ENCODE assay signal across 9 cellular contexts in the genomic region with DNA sequence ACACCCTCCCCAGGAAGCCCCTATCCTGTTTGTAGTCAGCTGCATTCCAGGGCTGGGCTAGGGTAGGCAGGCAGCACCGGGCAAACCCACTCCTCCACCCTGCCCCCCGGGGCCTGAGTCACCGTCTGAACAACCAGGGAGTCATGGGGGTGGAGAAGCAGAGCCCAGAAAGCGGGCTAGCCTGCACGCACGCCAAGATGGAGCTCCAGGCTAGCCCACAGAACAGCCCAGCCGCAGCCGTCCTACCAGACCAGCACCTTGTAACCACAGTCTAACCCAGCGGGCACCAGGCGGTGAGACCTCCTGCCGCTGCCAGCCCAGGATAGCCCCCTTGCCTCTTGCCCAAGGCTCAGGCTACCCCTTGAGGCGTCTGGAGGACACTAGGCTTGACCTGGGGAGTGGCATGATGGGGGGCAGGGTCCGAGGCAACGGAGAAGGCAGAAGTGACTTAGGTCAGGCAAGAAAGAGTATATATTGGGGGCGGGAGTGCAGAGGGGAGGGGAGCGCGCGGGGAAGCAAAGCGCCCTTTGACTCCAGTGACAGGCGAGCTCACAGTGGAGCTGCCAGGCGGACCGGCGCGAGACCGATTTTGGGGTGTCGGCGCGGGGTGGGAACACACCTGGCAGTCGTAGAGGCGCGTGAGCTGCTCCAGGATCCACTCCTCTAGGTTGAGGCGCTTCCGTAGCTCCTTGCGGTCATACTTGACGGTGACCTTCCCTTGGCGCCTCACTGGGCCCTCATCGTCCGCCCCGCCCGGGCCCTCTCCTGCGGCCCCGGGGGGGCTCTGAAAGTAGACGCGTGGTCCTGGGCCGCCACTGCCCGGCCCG. TPM values are rescaled to one million over a fixed set of nuclear protein-coding genes. Genes with fewer than 3 reads are reported as not detected.
A peak's percentile ranks its signal among the peaks of the same experiment; 100 is the strongest.
DNase-seq lines count a peak whose midpoint lies in the region; ATAC-seq, FAIRE-seq and TF ChIP-seq lines count a peak whose summit lies in the region.
"Had no signal": no experiment of that assay in that cellular context is flagged by ENCODE, and none has a peak within 500 bp of the region (broad histone marks: within the 10 kb centered on the region; RNA-seq: fewer than 3 reads in every experiment).

No MANE protein-coding gene starts in this region.

- peak overlapping the region; percentile 31 for H2BK20ac ChIP-seq in IMR-90 (ENCODE audit: low read depth, low read length)

- H2BK5ac ChIP-seq in IMR-90 (ENCODE audit: low read depth, low read length, poor library complexity, severe bottlenecking) = peak overlapping the region; percentile 98

- H3K9me3 ChIP-seq in CD4-positive, CD25-positive, alpha-beta regulatory T cell (ENCODE audit: control insufficient read depth in 2 of 2, low read length in 2 of 2) = no peaks in the 10 kb centered on the region
- H3K9me3 ChIP-seq in IMR-90 (ENCODE audit: control insufficient read depth, insufficient read depth, low read length) = no peaks in the 10 kb centered on the region
- H3K9me3 ChIP-seq in GM12878 (replicated peaks; ENCODE audit: control insufficient read depth, insufficient read depth, low read length) = no peaks in the 10 kb centered on the region

- H3K4me1 ChIP-seq in CD4-positive, CD25-positive, alpha-beta regulatory T cell (ENCODE audit: control insufficient read depth, insufficient read depth, low read length, poor library complexity, severe bottlenecking) = peaks cover 57% of the 10 kb centered on the region
- H3K4me1 ChIP-seq in IMR-90 (ENCODE audit: control insufficient read depth, insufficient read depth, low read length) (peaks cover 9% of the 10 kb centered on the region), GM12878 (ENCODE audit: control insufficient read depth, insufficient read depth, low read length) (peaks cover 14% of the 10 kb centered on the region)

- peak overlapping the region in 2 of 3 donors; percentile 48 to 85 for H3K27ac Mint-ChIP-seq in CD4-positive, CD25-positive, alpha-beta regulatory T cell

- H2AFZ ChIP-seq in IMR-90 (replicated peaks; ENCODE audit: low read length, poor library complexity) (peak overlapping the region; percentile 89), GM12878 (ENCODE audit: control insufficient read depth, low read depth, low read length) (0 out of 2 replicates have a peak overlapping the region, but pooled peaks have one; percentile 3)

- H3K27me3 ChIP-seq in CD4-positive, CD25-positive, alpha-beta regulatory T cell (ENCODE audit: control insufficient read depth, insufficient read depth, low read length) = no peaks in the 10 kb centered on the region
- H3K27me3 ChIP-seq in IMR-90 (ENCODE audit: control insufficient read depth, insufficient read depth, low read length) = no peaks in the 10 kb centered on the region
- H3K27me3 ChIP-seq in GM12878 (replicated peaks in 1 of 2; ENCODE audit: control insufficient read depth in 2 of 2, insufficient read depth in 2 of 2, low read length in 1 of 2) = no peaks in the 10 kb centered on the region

- no peaks in the 10 kb centered on the region for H3K36me3 Mint-ChIP-seq in CD4-positive, CD25-positive, alpha-beta regulatory T cell

- SMC1A ChIA-PET in GM12878 (lab: Charles Lee; ENCODE audit: uncharacterized antibody, unreplicated experiment) = interaction anchor here (1.0 to 2.0 kb wide), 4 partner anchors 11 to 42 kb away, joined by 3 to 7 read pairs (median 4); a partner anchor contains a TSS

- peak overlapping the region; percentile 96 for H3K23ac ChIP-seq in IMR-90 (ENCODE audit: low read depth, low read length)

- H4K8ac ChIP-seq in IMR-90 (ENCODE audit: low read depth in 2 of 2, low read length in 2 of 2) = peak overlapping the region; percentile 65 to 91

- H3K4ac ChIP-seq in IMR-90 (ENCODE audit: low read depth, low read length) = peak overlapping the region; percentile 100

- TF ChIP-seq POLR2A in IMR-90 (IDR thresholded peaks at IDR 0.05; ENCODE audit: low read depth, low read length) (peak; percentile 88), GM12878 (IDR thresholded peaks at IDR 0.05; ENCODE audit: low read depth, low read length) (peak; percentile 35)

- no peaks in the 10 kb centered on the region for H3K27me3 Mint-ChIP-seq in CD4-positive, CD25-positive, alpha-beta regulatory T cell

- peak overlapping the region; percentile 52; the same call in 1 of the 3 replicates for H2BK15ac ChIP-seq in IMR-90 (ENCODE audit: low read depth, low read length)

- H3K4me2 ChIP-seq in IMR-90 (ENCODE audit: low read depth, low read length) (peak overlapping the region; percentile 96), GM12878 (ENCODE audit: control insufficient read depth, insufficient read depth) (peak overlapping the region; percentile 80)

- BruUV-seq in IMR-90 (replicated peaks; lab: Mats Ljungman, UMichigan) = no TSS peak
- BruUV-seq in GM12878 (replicated peaks; lab: Mats Ljungman, UMichigan) = no TSS peak

- peak overlapping the region; percentile 100 for H2AK5ac ChIP-seq in IMR-90 (ENCODE audit: low read depth, low read length)

- CTCF ChIA-PET in IMR-90 (lab: Yijun Ruan, JAX) (interaction anchor here (0.6 to 2.1 kb wide), 2 partner anchors 24 to 55 kb away, joined by 4 to 7 read pairs; no protein-coding TSS in a partner anchor), GM12878 (lab: Yijun Ruan, JAX) (interaction anchor here (0.7 to 6.2 kb wide), 9 partner anchors 19 to 86 kb away, joined by 3 to 66 read pairs (median 5); a partner anchor contains a TSS)

- POLR2A ChIA-PET in IMR-90 (lab: Charles Lee; ENCODE audit: unreplicated experiment) = interaction anchor here (1.2 kb wide), 1 partner anchor 24 kb away, joined by 3 read pairs; no protein-coding TSS in a partner anchor
- POLR2A ChIA-PET in GM12878 (lab: Charles Lee) = interaction anchor here (0.5 to 7.4 kb wide), 11 partner anchors 10 to 80 kb away, joined by 3 to 82 read pairs (median 6); a partner anchor contains a TSS

- TF ChIP-seq CTCF in IMR-90 (conservative IDR thresholded peaks at IDR 0.05; ENCODE audit: low read depth, low read length) (no peak), GM12878 (IDR thresholded peaks at IDR 0.05 in 2 of 3, conservative IDR thresholded peaks at IDR 0.05 in 1 of 3; ENCODE audit: control insufficient read depth in 2 of 3, extremely low read depth in 1 of 3, insufficient read depth in 1 of 3, low read depth in 3 of 3, low read length in 3 of 3) (no peak)

- TF ChIP-seq RAD21 in IMR-90 (IDR thresholded peaks at IDR 0.05; ENCODE audit: low read length) = no peak
- no peak for TF ChIP-seq RAD21 in GM12878 (IDR thresholded peaks at IDR 0.05; ENCODE audit: insufficient read depth, low read depth, low read length)

- peaks cover 0 to 2% (median 0%) of the 10 kb centered on the region in 7 donors for H3K9me3 Mint-ChIP-seq in CD4-positive, CD25-positive, alpha-beta regulatory T cell

- peak overlapping the region; percentile 100 for H3K14ac ChIP-seq in IMR-90 (replicated peaks; ENCODE audit: low read depth, low read length)

- no peak for FAIRE-seq in GM12878 (lab: Jason Lieb, UNC)
- FAIRE-seq: TTC549 had no signal

- H3K36me3 ChIP-seq in CD4-positive, CD25-positive, alpha-beta regulatory T cell (ENCODE audit: control insufficient read depth, insufficient read depth, low read length) = peaks cover 4% of the 10 kb centered on the region
- H3K36me3 ChIP-seq in IMR-90 (ENCODE audit: control insufficient read depth, insufficient read depth, low read length) (peaks cover 12% of the 10 kb centered on the region), GM12878 (ENCODE audit: control insufficient read depth in 2 of 2, insufficient read depth in 2 of 2, low read length in 1 of 2) (peaks cover 0 to 10% of the 10 kb centered on the region in 2 experiments; a peak in 2 of 4 replicates)

- peak overlapping the region; percentile 86 for H3K56ac ChIP-seq in IMR-90 (ENCODE audit: extremely low read depth, insufficient read depth, low read length)

- H3K4me1 Mint-ChIP-seq in CD4-positive, CD25-positive, alpha-beta regulatory T cell = peaks cover 0 to 52% (median 21%) of the 10 kb centered on the region in 4 donors

- H3K4me3 Mint-ChIP-seq in CD4-positive, CD25-positive, alpha-beta regulatory T cell = peak overlapping the region; percentile 83 to 91 (median 86)

- H3K4me3 ChIP-seq in CD4-positive, CD25-positive, alpha-beta regulatory T cell (ENCODE audit: low read depth, low read length) = peak overlapping the region; percentile 37
- H3K4me3 ChIP-seq in IMR-90 (ENCODE audit: insufficient read depth, low read depth, low read length) (peak overlapping the region; percentile 95), GM12878 (peak overlapping the region; percentile 91)

- H4K91ac ChIP-seq in IMR-90 (ENCODE audit: insufficient read depth, low read depth, low read length) = peak overlapping the region; percentile 98

- H2BK120ac ChIP-seq in IMR-90 (ENCODE audit: low read depth, low read length) = peak overlapping the region; percentile 92

- H2AK9ac ChIP-seq in IMR-90 (replicated peaks; ENCODE audit: low read depth, low read length, poor library complexity) = peak overlapping the region; percentile 100

- dilution Hi-C loops in IMR-90 (cut with HindIII; ENCODE audit: low sequenced_read_pairs, unreplicated experiment) = no loop called here

- no peak for ATAC-seq in CD4-positive, CD25-positive, alpha-beta regulatory T cell (ENCODE audit: low read depth in 2 of 2)
- ATAC-seq in IMR-90 (ENCODE audit: low read depth) (peak; percentile 5), GM12878 (no peak), HG03521 (IDR thresholded peaks at IDR 0.05; ENCODE audit: unreplicated experiment) (no peak)

- peak overlapping the region; percentile 93 for H3K9ac ChIP-seq in IMR-90 (ENCODE audit: low read depth, low read length)
- H3K9ac ChIP-seq in GM12878 (ENCODE audit: control insufficient read depth, insufficient read depth, low read length) = peak overlapping the region; percentile 92

- H3K18ac ChIP-seq in IMR-90 (ENCODE audit: low read depth, low read length) = peak overlapping the region; percentile 56

- TF ChIP-seq EP300 in GM12878 (IDR thresholded peaks at IDR 0.05; ENCODE audit: borderline replicate concordance in 1 of 2, control insufficient read depth in 1 of 2, low read depth in 2 of 2, low read length in 2 of 2) = no peak

- peaks cover 5% of the 10 kb centered on the region for H3K9me1 ChIP-seq in IMR-90 (ENCODE audit: insufficient read depth, low read length)

- RAD21 ChIA-PET in GM12878 (lab: Charles Lee; ENCODE audit: unreplicated experiment) = interaction anchor here (0.6 to 8.6 kb wide), 6 partner anchors 9 to 109 kb away, joined by 3 to 104 read pairs (median 3); a partner anchor contains a TSS

- H4K5ac ChIP-seq in IMR-90 (ENCODE audit: low read depth, low read length) = peak overlapping the region; percentile 51

- H4K20me1 ChIP-seq in IMR-90 (ENCODE audit: insufficient read depth, low read length) (peaks cover 26% of the 10 kb centered on the region), GM12878 (ENCODE audit: control insufficient read depth, insufficient read depth) (no peaks in the 10 kb centered on the region)

- H3K79me2 ChIP-seq in GM12878 (ENCODE audit: control insufficient read depth, insufficient read depth, low read length) = peaks cover 38% of the 10 kb centered on the region

- H3K79me1 ChIP-seq in IMR-90 (ENCODE audit: low read depth in 1 of 2, low read length in 2 of 2) = peaks cover 8 to 33% of the 10 kb centered on the region in 2 experiments; a peak in 3 of 4 replicates

- WGBS in IMR-90 (ENCODE audit: extremely low coverage in 2 of 2, insufficient read length in 1 of 2), 2 experiments = 0% methylated on average over 18 of the region's 47 CpGs; no CpG with 5 or more reads in 1 of the 2 experiments
- under 1% methylated on average over 47 of the region's 47 CpGs for WGBS in GM12878 (ENCODE audit: insufficient coverage, insufficient replicate concordance, low lambda C conversion rate, missing lambda C conversion rate)

- H3K27ac ChIP-seq in CD4-positive, CD25-positive, alpha-beta regulatory T cell (ENCODE audit: insufficient read depth, low read length, poor library complexity, severe bottlenecking) = peak overlapping the region; percentile 55
- H3K27ac ChIP-seq in IMR-90 (ENCODE audit: insufficient read depth, low read length) (peak overlapping the region; percentile 98), GM12878 (ENCODE audit: control insufficient read depth, insufficient read depth) (peak overlapping the region; percentile 90)

- in situ Hi-C loops in IMR-90 (cut with MboI; ENCODE audit: low sequenced_read_pairs) (no loop called here), GM12878 (cut with MboI) (loop anchor here (25.0 kb wide), 1 partner anchor 1616 kb away; a partner anchor contains a TSS)

- peak; percentile 38 to 62 (median 50) for DNase-seq in CD4-positive, CD25-positive, alpha-beta regulatory T cell
- peak; percentile 91 for DNase-seq in IMR-90
- peak; percentile 66 for DNase-seq in T-helper 22 cell (ENCODE audit: low read depth)
- no peak for DNase-seq in GM12878 (ENCODE audit: low read depth, low spot score)
- peak; percentile 91 for DNase-seq in iris pigment epithelial cell (ENCODE audit: low read depth)
- peak; percentile 56 to 76 for DNase-seq in stimulated activated CD4-positive, alpha-beta T cell treated with anti-CD3 and anti-CD28 coated beads, Interleukin-15, amount 100 ng/mL, for 1 hour (ENCODE audit: low read depth in 1 of 2, low spot score in 1 of 2)
- DNase-seq in occipital lobe (lab: John Stamatoyannopoulos, UW) = no peak

- intact Hi-C loops in IMR-90 (cut with micrococcal nuclease) (no loop called here), GM12878 (cut with micrococcal nuclease; ENCODE audit: unreplicated experiment) (no loop called here)

RNA-seq across cellular contexts. Expression of a gene that starts 0.7 kb away (rescaled TPM):
- total RNA-seq in CD4-positive, CD25-positive, alpha-beta regulatory T cell = 22.4 TPM
- polyA plus RNA-seq in CD4-positive, CD25-positive, alpha-beta regulatory T cell = 10 to 100 TPM; 23.0 to 37.6 (median 29.4) TPM
- total RNA-seq in IMR-90 (2012; rRNA removed) = 176 and 206 TPM in 2 replicates
- polyA plus RNA-seq in IMR-90 (2012; rRNA removed) = 257 and 355 TPM in 2 replicates
- 272 and 281 TPM in 2 replicates for polyA plus RNA-seq in IMR-90 (2012; cell fraction: cytosol; rRNA removed)
- 133 and 164 TPM in 2 replicates for polyA plus RNA-seq in IMR-90 (2012; cell fraction: nucleus; rRNA removed; ENCODE audit: low replicate concordance)
- total RNA-seq in GM12878 (2013; cell fraction: nucleolus; rRNA removed) = 10.7 and 13.0 TPM in 2 replicates
- total RNA-seq in GM12878 (2014; rRNA removed) = 219 and 251 TPM in 2 replicates
- 170 and 195 TPM in 2 replicates for total RNA-seq in GM12878 (2014; rRNA removed; fragmentation: Illumina TruSeq; extraction: Trizol)
- total RNA-seq in GM12878 (2021) = 264 and 283 TPM in 2 replicates
- polyA plus RNA-seq in GM12878 (2011; ENCODE audit: low read depth) = 46.9 TPM
- 75.7 and 138 TPM in 2 replicates for polyA plus RNA-seq in GM12878 (2011; rRNA removed)
- polyA plus RNA-seq in GM12878 (2011; cell fraction: cytosol; rRNA removed) = 154 and 216 TPM in 2 replicates
- 118 and 123 TPM in 2 replicates for polyA plus RNA-seq in GM12878 (2011; cell fraction: nucleus; rRNA removed)
- 119 TPM in 2 replicates for polyA plus RNA-seq in GM12878 (2012)
- polyA plus RNA-seq in GM12878 (2014; fragmentation: Illumina TruSeq; extraction: Trizol) = 42.7 and 109 TPM in 2 replicates
- 10 to 100 TPM in 1 of 2 experiments, 1 to 10 TPM in 1; 8.4 to 27.7 TPM for polyA plus RNA-seq in GM12878 (2014; fragmentation: Nextera tagmentation; extraction: Ambion mirVana)
- 222 and 270 TPM in 2 replicates for polyA plus RNA-seq in GM12878 (2014; rRNA removed)
- polyA plus RNA-seq in GM12878 (2016; fragmentation: Nextera tagmentation; extraction: Ambion mirVana) = 10 to 100 TPM; 59.7 to 84.0 TPM
- 29.3 and 51.8 TPM in 2 replicates for polyA minus RNA-seq in GM12878 (2011; rRNA and poly(A)+ RNA removed)
- 30.6 and 32.9 TPM in 2 replicates for polyA minus RNA-seq in GM12878 (2011; cell fraction: cytosol; rRNA and poly(A)+ RNA removed)
- polyA minus RNA-seq in GM12878 (2011; cell fraction: nucleus; rRNA and poly(A)+ RNA removed) = 12.5 and 20.9 TPM in 2 replicates
- total RNA-seq in occipital lobe = 74.2 TPM

RNA-seq across cellular contexts. Expression of a gene that starts 5.1 kb away (rescaled TPM):
- 21.1 TPM for total RNA-seq in CD4-positive, CD25-positive, alpha-beta regulatory T cell
- polyA plus RNA-seq in CD4-positive, CD25-positive, alpha-beta regulatory T cell = 10 to 100 TPM; 36.8 to 47.8 (median 43.2) TPM
- 36.2 and 62.5 TPM in 2 replicates for total RNA-seq in IMR-90 (2012; rRNA removed)
- 68.6 and 76.4 TPM in 2 replicates for polyA plus RNA-seq in IMR-90 (2012; rRNA removed)
- polyA plus RNA-seq in IMR-90 (2012; cell fraction: cytosol; rRNA removed) = 114 and 135 TPM in 2 replicates
- polyA plus RNA-seq in IMR-90 (2012; cell fraction: nucleus; rRNA removed; ENCODE audit: low replicate concordance) = 46.8 and 53.6 TPM in 2 replicates
- 9.4 and 12.1 TPM in 2 replicates for total RNA-seq in GM12878 (2013; cell fraction: nucleolus; rRNA removed)
- total RNA-seq in GM12878 (2014; rRNA removed) = 47.8 and 62.4 TPM in 2 replicates
- 39.1 and 41.5 TPM in 2 replicates for total RNA-seq in GM12878 (2014; rRNA removed; fragmentation: Illumina TruSeq; extraction: Trizol)
- total RNA-seq in GM12878 (2021) = 31.6 and 37.1 TPM in 2 replicates
- 29.1 TPM for polyA plus RNA-seq in GM12878 (2011; ENCODE audit: low read depth)
- polyA plus RNA-seq in GM12878 (2011; rRNA removed) = 10.7 and 25.5 TPM in 2 replicates
- 39.3 and 59.8 TPM in 2 replicates for polyA plus RNA-seq in GM12878 (2011; cell fraction: cytosol; rRNA removed)
- polyA plus RNA-seq in GM12878 (2011; cell fraction: nucleus; rRNA removed) = 31.1 and 39.6 TPM in 2 replicates
- 61.8 and 77.4 TPM in 2 replicates for polyA plus RNA-seq in GM12878 (2012)
- 7.5 and 37.5 TPM in 2 replicates for polyA plus RNA-seq in GM12878 (2014; fragmentation: Illumina TruSeq; extraction: Trizol)
- polyA plus RNA-seq in GM12878 (2014; fragmentation: Nextera tagmentation; extraction: Ambion mirVana) = 10 to 100 TPM in 1 of 2 experiments, 1 to 10 TPM in 1; 1.8 to 26.8 TPM
- polyA plus RNA-seq in GM12878 (2014; rRNA removed) = 58.6 and 61.9 TPM in 2 replicates
- 10 to 100 TPM; 95.0 to 99.7 TPM for polyA plus RNA-seq in GM12878 (2016; fragmentation: Nextera tagmentation; extraction: Ambion mirVana)
- polyA minus RNA-seq in GM12878 (2011; rRNA and poly(A)+ RNA removed) = 10.7 and 22.3 TPM in 2 replicates
- polyA minus RNA-seq in GM12878 (2011; cell fraction: cytosol; rRNA and poly(A)+ RNA removed) = 14.9 and 15.4 TPM in 2 replicates
- polyA minus RNA-seq in GM12878 (2011; cell fraction: nucleus; rRNA and poly(A)+ RNA removed) = 4.2 and 8.3 TPM in 2 replicates
- total RNA-seq in occipital lobe = 17.5 TPM

RNA-seq across cellular contexts. Expression of a gene that starts 5.3 kb away (rescaled TPM):
- 3.6 TPM for total RNA-seq in CD4-positive, CD25-positive, alpha-beta regulatory T cell
- polyA plus RNA-seq in CD4-positive, CD25-positive, alpha-beta regulatory T cell = under 1 TPM; 0.10 to 0.40 (median 0.25) TPM
- total RNA-seq in IMR-90 (2012; rRNA removed) (24.9 and 26.9 TPM in 2 replicates), GM12878 (2014; rRNA removed) (7.5 and 7.7 TPM in 2 replicates), GM12878 (2014; rRNA removed; fragmentation: Illumina TruSeq; extraction: Trizol) (2.8 and 3.3 TPM in 2 replicates), GM12878 (2021) (7.8 and 10.3 TPM in 2 replicates), occipital lobe (9.2 TPM)
- polyA plus RNA-seq in IMR-90 (2012; rRNA removed) (23.9 and 25.9 TPM in 2 replicates), GM12878 (2011; rRNA removed) (2.0 and 3.2 TPM in 2 replicates), GM12878 (2014; fragmentation: Illumina TruSeq; extraction: Trizol) (1.1 and 3.6 TPM in 2 replicates), GM12878 (2014; fragmentation: Nextera tagmentation; extraction: Ambion mirVana) (under 1 TPM; 0.03 to 0.18 TPM), GM12878 (2014; rRNA removed) (7.3 and 7.6 TPM in 2 replicates), GM12878 (2016; fragmentation: Nextera tagmentation; extraction: Ambion mirVana) (1 to 10 TPM; 1.4 TPM)
- polyA plus RNA-seq in IMR-90 (2012; cell fraction: cytosol; rRNA removed) = 15.3 and 21.3 TPM in 2 replicates
- polyA plus RNA-seq in IMR-90 (2012; cell fraction: nucleus; rRNA removed; ENCODE audit: low replicate concordance) = 51.9 and 93.7 TPM in 2 replicates
- total RNA-seq in GM12878 (2013; cell fraction: nucleolus; rRNA removed) = 9.4 and 10.2 TPM in 2 replicates
- 1.5 TPM for polyA plus RNA-seq in GM12878 (2011; ENCODE audit: low read depth)
- 3.8 and 4.1 TPM in 2 replicates for polyA plus RNA-seq in GM12878 (2011; cell fraction: cytosol; rRNA removed)
- polyA plus RNA-seq in GM12878 (2011; cell fraction: nucleus; rRNA removed) = 24.2 and 27.6 TPM in 2 replicates
- 5.1 and 5.5 TPM in 2 replicates for polyA plus RNA-seq in GM12878 (2012)
- polyA minus RNA-seq in GM12878 (2011; rRNA and poly(A)+ RNA removed) = 4.1 and 5.0 TPM in 2 replicates
- 4.0 and 4.8 TPM in 2 replicates for polyA minus RNA-seq in GM12878 (2011; cell fraction: cytosol; rRNA and poly(A)+ RNA removed)
- polyA minus RNA-seq in GM12878 (2011; cell fraction: nucleus; rRNA and poly(A)+ RNA removed) = 7.3 and 9.2 TPM in 2 replicates

RNA-seq across cellular contexts. Expression of a gene that starts 11.6 kb away (rescaled TPM):
- total RNA-seq in CD4-positive, CD25-positive, alpha-beta regulatory T cell = 19.6 TPM
- 1 to 10 TPM; 6.5 to 8.6 (median 8.0) TPM for polyA plus RNA-seq in CD4-positive, CD25-positive, alpha-beta regulatory T cell
- 3.0 and 3.9 TPM in 2 replicates for total RNA-seq in IMR-90 (2012; rRNA removed)
- 23.9 and 25.1 TPM in 2 replicates for polyA plus RNA-seq in IMR-90 (2012; rRNA removed)
- 29.6 and 45.2 TPM in 2 replicates for polyA plus RNA-seq in IMR-90 (2012; cell fraction: cytosol; rRNA removed)
- 24.3 and 30.6 TPM in 2 replicates for polyA plus RNA-seq in IMR-90 (2012; cell fraction: nucleus; rRNA removed; ENCODE audit: low replicate concordance)
- total RNA-seq in GM12878 (2013; cell fraction: nucleolus; rRNA removed) = 8.3 and 9.7 TPM in 2 replicates
- total RNA-seq in GM12878 (2014; rRNA removed) = 23.3 and 25.4 TPM in 2 replicates
- 16.3 and 17.5 TPM in 2 replicates for total RNA-seq in GM12878 (2014; rRNA removed; fragmentation: Illumina TruSeq; extraction: Trizol)
- total RNA-seq in GM12878 (2021) = 75.8 and 81.7 TPM in 2 replicates
- 81.9 TPM for polyA plus RNA-seq in GM12878 (2011; ENCODE audit: low read depth)
- polyA plus RNA-seq in GM12878 (2011; rRNA removed) = 8.4 and 11.1 TPM in 2 replicates
- 15.2 and 15.4 TPM in 2 replicates for polyA plus RNA-seq in GM12878 (2011; cell fraction: cytosol; rRNA removed)
- 19.2 and 22.3 TPM in 2 replicates for polyA plus RNA-seq in GM12878 (2011; cell fraction: nucleus; rRNA removed)
- polyA plus RNA-seq in GM12878 (2012) = 116 and 119 TPM in 2 replicates
- 17.0 and 24.2 TPM in 2 replicates for polyA plus RNA-seq in GM12878 (2014; fragmentation: Illumina TruSeq; extraction: Trizol)
- polyA plus RNA-seq in GM12878 (2014; fragmentation: Nextera tagmentation; extraction: Ambion mirVana) = 10 to 100 TPM in 1 of 2 experiments, 1 to 10 TPM in 1; 7.0 to 28.1 TPM
- 32.8 and 46.0 TPM in 2 replicates for polyA plus RNA-seq in GM12878 (2014; rRNA removed)
- 10 to 100 TPM; 12.4 to 12.7 TPM for polyA plus RNA-seq in GM12878 (2016; fragmentation: Nextera tagmentation; extraction: Ambion mirVana)
- 5.7 and 7.5 TPM in 2 replicates for polyA minus RNA-seq in GM12878 (2011; rRNA and poly(A)+ RNA removed)
- 8.7 and 13.7 TPM in 2 replicates for polyA minus RNA-seq in GM12878 (2011; cell fraction: cytosol; rRNA and poly(A)+ RNA removed)
- polyA minus RNA-seq in GM12878 (2011; cell fraction: nucleus; rRNA and poly(A)+ RNA removed) = 3.7 and 3.8 TPM in 2 replicates
- 9.5 TPM for total RNA-seq in occipital lobe

RNA-seq across cellular contexts. Expression of a gene that starts 15.7 kb away (rescaled TPM):
- 41.9 TPM for total RNA-seq in CD4-positive, CD25-positive, alpha-beta regulatory T cell
- 10 to 100 TPM; 18.1 to 22.8 (median 20.4) TPM for polyA plus RNA-seq in CD4-positive, CD25-positive, alpha-beta regulatory T cell
- 2.2 and 3.9 TPM in 2 replicates for total RNA-seq in IMR-90 (2012; rRNA removed)
- polyA plus RNA-seq in IMR-90 (2012; rRNA removed) = 22.8 and 30.3 TPM in 2 replicates
- 10.8 and 31.8 TPM in 2 replicates for polyA plus RNA-seq in IMR-90 (2012; cell fraction: cytosol; rRNA removed)
- polyA plus RNA-seq in IMR-90 (2012; cell fraction: nucleus; rRNA removed; ENCODE audit: low replicate concordance) = 39.6 and 66.8 TPM in 2 replicates
- 16.4 and 16.5 TPM in 2 replicates for total RNA-seq in GM12878 (2013; cell fraction: nucleolus; rRNA removed)
- total RNA-seq in GM12878 (2014; rRNA removed) = 19.8 and 26.1 TPM in 2 replicates
- total RNA-seq in GM12878 (2014; rRNA removed; fragmentation: Illumina TruSeq; extraction: Trizol) = 19.3 and 22.5 TPM in 2 replicates
- total RNA-seq in GM12878 (2021) = 33.7 and 36.4 TPM in 2 replicates
- polyA plus RNA-seq in GM12878 (2011; ENCODE audit: low read depth) = 16.0 TPM
- 22.4 and 33.9 TPM in 2 replicates for polyA plus RNA-seq in GM12878 (2011; rRNA removed)
- 25.4 and 48.0 TPM in 2 replicates for polyA plus RNA-seq in GM12878 (2011; cell fraction: cytosol; rRNA removed)
- polyA plus RNA-seq in GM12878 (2011; cell fraction: nucleus; rRNA removed) = 273 and 301 TPM in 2 replicates
- 47.6 and 50.2 TPM in 2 replicates for polyA plus RNA-seq in GM12878 (2012)
- 12.0 and 27.8 TPM in 2 replicates for polyA plus RNA-seq in GM12878 (2014; fragmentation: Illumina TruSeq; extraction: Trizol)
- polyA plus RNA-seq in GM12878 (2014; fragmentation: Nextera tagmentation; extraction: Ambion mirVana) = 1 to 10 TPM; 3.7 to 9.7 TPM
- 64.9 and 70.6 TPM in 2 replicates for polyA plus RNA-seq in GM12878 (2014; rRNA removed)
- 10 to 100 TPM; 32.4 to 35.0 TPM for polyA plus RNA-seq in GM12878 (2016; fragmentation: Nextera tagmentation; extraction: Ambion mirVana)
- polyA minus RNA-seq in GM12878 (2011; rRNA and poly(A)+ RNA removed) = 9.1 and 19.6 TPM in 2 replicates
- 8.3 and 11.1 TPM in 2 replicates for polyA minus RNA-seq in GM12878 (2011; cell fraction: cytosol; rRNA and poly(A)+ RNA removed)
- polyA minus RNA-seq in GM12878 (2011; cell fraction: nucleus; rRNA and poly(A)+ RNA removed) = 16.4 and 23.9 TPM in 2 replicates
- 5.6 TPM for total RNA-seq in occipital lobe

Comparison
In these comparisons a context has a peak if more than half of its experiments do, and no peak if none do; other contexts are left out.
1. DNase-seq: peak in CD4-positive, CD25-positive, alpha-beta regulatory T cell (3 of 3), IMR-90 (single experiment), T-helper 22 cell (single experiment), iris pigment epithelial cell (single experiment) and stimulated activated CD4-positive, alpha-beta T cell treated with anti-CD3 and anti-CD28 coated beads, Interleukin-15, amount 100 ng/mL, for 1 hour (2 of 2); none in GM12878 (single experiment) and occipital lobe (single experiment).
2. H3K4me3 ChIP-seq: peak in every context shown above with its lines; median percentile 95 in IMR-90; 91 in GM12878; 37 in CD4-positive, CD25-positive, alpha-beta regulatory T cell.
3. Peak in every context shown above with its lines, with median percentiles within 50 percentile points of each other: H3K27ac ChIP-seq.